8 cellular contexts compared by ENCODE assay signal in genomic region chr13:48094404-48094780, GRCh38. TPM values are rescaled to one million over a fixed set of nuclear protein-coding genes. Genes with fewer than 3 reads are reported as not detected.
A peak's percentile ranks its signal among the peaks of the same experiment; 100 is the strongest.
DNase-seq lines count a peak whose midpoint lies in the region; ATAC-seq, FAIRE-seq and TF ChIP-seq lines count a peak whose summit lies in the region.

No MANE protein-coding gene starts in this region.

- peak in 1 of 2 experiments; percentile 9 for DNase-seq in HAP-1 (ENCODE audit: low spot score in 2 of 2)
- no peak for DNase-seq in RWPE2 (ENCODE audit: low spot score)
- DNase-seq in endothelial cell (ENCODE audit: low spot score), result no peak
- peak; percentile 32 for DNase-seq in myocyte (ENCODE audit: low read depth)
- DNase-seq in NCI-H2029 (lab: John Stamatoyannopoulos, UW), result no peak
- no peak for DNase-seq in urothelium cell line (ENCODE audit: low spot score)
- DNase-seq in posterior cingulate gyrus, result no peak

- H3K9me2 ChIP-seq in DOHH2 (replicated peaks; ENCODE audit: control insufficient read depth, low read length), result no peaks in the 10 kb centered on the region

- H3K36me3 ChIP-seq in DOHH2 (ENCODE audit: control insufficient read depth, low read length) (peaks cover 22% of the 10 kb centered on the region), HAP-1 (replicated peaks) (peaks cover 3% of the 10 kb centered on the region; the same call in 1 of the 2 replicates), RWPE2 (ENCODE audit: low read depth) (0 out of 2 replicates have a peak, but pooled peaks cover 9% of the 10 kb centered on the region)

- TF ChIP-seq CTCF in DOHH2 (IDR thresholded peaks at IDR 0.05; ENCODE audit: low read depth, low read length, poor library complexity, severe bottlenecking) (no peak), RWPE2 (IDR thresholded peaks at IDR 0.05; ENCODE audit: poor library complexity, severe bottlenecking) (no peak), endothelial cell (IDR thresholded peaks at IDR 0.05; ENCODE audit: unreplicated experiment) (no peak)

- H3K27me3 Mint-ChIP-seq in endothelial cell (ENCODE audit: unreplicated experiment), result no peaks in the 10 kb centered on the region

- H3K4me2 ChIP-seq in DOHH2 (ENCODE audit: low read length), result peak overlapping the region; percentile 66

- peak; percentile 24; the same call in 1 of the 3 replicates for ATAC-seq in RWPE2 (ENCODE audit: low read depth)

- in situ Hi-C loops in HAP-1 (cut with MboI; ENCODE audit: low sequenced_read_pairs), result no loop called here

- intact Hi-C loops in posterior cingulate gyrus (cut with DNase I), result loop anchor here (2.0 to 10.0 kb wide), 2 partner anchors 56 to 140 kb away; partner anchors contain the start of gene ITM2B

- FAIRE-seq in urothelium cell line (lab: Jason Lieb, UNC), result no peak

- H3K27ac ChIP-seq in DOHH2 (ENCODE audit: low read depth, low read length) (no peak overlapping the region), RWPE2 (ENCODE audit: poor library complexity, severe bottlenecking) (peak overlapping the region; percentile 21)

- peak overlapping the region; percentile 100 for H3K4me3 Mint-ChIP-seq in endothelial cell (ENCODE audit: unreplicated experiment)

- H3K36me3 Mint-ChIP-seq in endothelial cell (ENCODE audit: low read depth, unreplicated experiment), result peaks cover 7% of the 10 kb centered on the region

- H3K79me2 ChIP-seq in DOHH2 (ENCODE audit: control insufficient read depth, low read length), result peaks cover 56% of the 10 kb centered on the region

- H3K27ac Mint-ChIP-seq in endothelial cell (ENCODE audit: unreplicated experiment), result peak overlapping the region; percentile 94

- no peaks in the 10 kb centered on the region for H3F3A ChIP-seq in DOHH2 (ENCODE audit: control insufficient read depth, insufficient read depth)

- H3K27me3 ChIP-seq in DOHH2 (ENCODE audit: control insufficient read depth, low read length), result no peaks in the 10 kb centered on the region
- H3K27me3 ChIP-seq in HAP-1 (ENCODE audit: low read depth), result no peaks in the 10 kb centered on the region
- H3K27me3 ChIP-seq in RWPE2 (ENCODE audit: insufficient read depth, poor library complexity, severe bottlenecking), result no peaks in the 10 kb centered on the region

- peaks cover 17% of the 10 kb centered on the region for H3K4me1 Mint-ChIP-seq in endothelial cell (ENCODE audit: unreplicated experiment)

- H3K4me3 ChIP-seq in DOHH2 (ENCODE audit: low read length) (peak overlapping the region; percentile 91), HAP-1 (peak overlapping the region; percentile 97), RWPE2 (ENCODE audit: severe bottlenecking) (peak overlapping the region; percentile 52)

- H3K4me1 ChIP-seq in DOHH2 (ENCODE audit: control insufficient read depth, low read length) (peaks cover 26% of the 10 kb centered on the region), HAP-1 (peaks cover 38% of the 10 kb centered on the region), RWPE2 (ENCODE audit: insufficient read depth, poor library complexity, severe bottlenecking) (peaks cover 9% of the 10 kb centered on the region)

- no peaks in the 10 kb centered on the region for H3K9me3 Mint-ChIP-seq in endothelial cell (ENCODE audit: unreplicated experiment)

- H3K9me3 ChIP-seq in DOHH2 (ENCODE audit: control insufficient read depth, insufficient read depth, low read length) (no peaks in the 10 kb centered on the region), HAP-1 (no peaks in the 10 kb centered on the region; the same call in 1 of the 2 replicates), RWPE2 (ENCODE audit: severe bottlenecking) (no peaks in the 10 kb centered on the region)

- peaks cover 15% of the 10 kb centered on the region for H4K20me1 ChIP-seq in DOHH2 (ENCODE audit: control insufficient read depth, insufficient read depth, low read depth, low read length)

RNA-seq across cellular contexts. Expression of gene MED4, which starts 0.5 kb away (rescaled TPM):
- total RNA-seq in endothelial cell (ENCODE audit: unreplicated experiment) (49.1 TPM), myocyte (21.6 and 34.5 TPM in 2 replicates)
- polyA plus RNA-seq in myocyte (2012), result 29.8 TPM

RNA-seq across cellular contexts. Expression of gene NUDT15, which starts 56.9 kb away (rescaled TPM):
- total RNA-seq in endothelial cell (ENCODE audit: unreplicated experiment) (14.6 TPM), myocyte (16.8 and 17.3 TPM in 2 replicates)
- polyA plus RNA-seq in myocyte (2012), result 7.5 TPM
